Comparison of ENCODE assay signal across 17 cellular contexts in the genomic region with DNA sequence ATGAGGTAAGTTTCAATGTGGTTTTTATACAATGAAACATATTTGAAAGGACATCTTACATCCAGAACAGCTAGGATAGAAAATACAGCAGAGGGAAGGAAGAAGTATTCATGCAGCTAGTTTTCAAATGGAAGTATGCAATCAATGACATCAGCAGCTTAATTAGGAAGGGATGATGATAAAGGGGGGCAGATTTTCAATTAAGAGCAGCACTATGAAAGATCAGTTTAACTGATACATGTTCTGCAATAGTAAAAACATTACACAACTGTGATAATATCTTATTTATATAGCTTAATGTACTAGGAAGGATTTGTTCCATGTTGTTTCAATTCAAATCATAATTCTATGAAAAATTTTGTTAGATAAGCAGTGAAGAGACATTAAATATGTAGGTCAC.
DNase-seq lines count a peak whose midpoint lies in the region; ATAC-seq, FAIRE-seq and TF ChIP-seq lines count a peak whose summit lies in the region.
"Had no signal": no experiment of that assay in that cellular context is flagged by ENCODE, and none has a peak within 500 bp of the region (broad histone marks: within the 10 kb centered on the region; RNA-seq: fewer than 3 reads in every experiment).

No MANE protein-coding gene starts in this region.

- H4K20me1 ChIP-seq in SK-N-SH (ENCODE audit: insufficient read depth), result no peaks in the 10 kb centered on the region
- H4K20me1 ChIP-seq: BLaER1 had no signal

- H3K27ac ChIP-seq in A549 (no peak overlapping the region), HEK293 (ENCODE audit: extremely low read depth, low read depth, low read length) (no peak overlapping the region), SK-N-SH (ENCODE audit: low read depth in 2 of 2, low read length in 1 of 2) (peak overlapping the region; percentile 14 to 34; a peak in 2 of 4 replicates), thymus (ENCODE audit: low read depth) (peak overlapping the region; percentile 18)
- H3K27ac ChIP-seq: 22Rv1, BLaER1 had no signal

- no peak overlapping the region for H3K9ac ChIP-seq in SK-N-SH
- H3K9ac ChIP-seq: BLaER1 had no signal

- H3K4me1 Mint-ChIP-seq in activated CD8-positive, alpha-beta T cell treated with anti-CD3 and anti-CD28 coated beads for 36 hours (ENCODE audit: low read depth), result peaks cover 10% of the 10 kb centered on the region
- H3K4me1 Mint-ChIP-seq: CD14-positive monocyte had no signal

- no peaks in the 10 kb centered on the region for H3K79me2 ChIP-seq in SK-N-SH (ENCODE audit: insufficient read depth)

- CTCF ChIA-PET in A549 (lab: Yijun Ruan, JAX) (interaction anchor here (0.5 kb wide), 1 partner anchor 616 kb away, joined by 3 read pairs; no protein-coding TSS in a partner anchor), HEK293 (lab: Yijun Ruan, JAX) (interaction anchor here (0.6 to 0.7 kb wide), 2 partner anchors 12 to 13 kb away, joined by 4 to 7 read pairs; no protein-coding TSS in a partner anchor), SK-N-SH (lab: Yijun Ruan, JAX) (interaction anchor here (1.0 to 1.7 kb wide), 4 partner anchors 15 to 107 kb away, joined by 3 to 7 read pairs (median 4); no protein-coding TSS in a partner anchor)
- CTCF ChIA-PET in activated CD8-positive, alpha-beta T cell treated with anti-CD3 and anti-CD28 coated beads for 36 hours (lab: Charles Lee), result interaction anchor here (1.5 kb wide), 1 partner anchor 98 kb away, joined by 3 read pairs; a partner anchor contains a TSS

- peaks cover 34% of the 10 kb centered on the region for H3F3A ChIP-seq in SK-N-SH (replicated peaks; ENCODE audit: insufficient read depth)

- H3K4me2 ChIP-seq in A549, result peak overlapping the region; percentile 0; the same call in 1 of the 3 replicates
- H3K4me2 ChIP-seq in SK-N-SH, result no peak overlapping the region
- H3K4me2 ChIP-seq: BLaER1 had no signal

- TF ChIP-seq CTCF in A549 (IDR thresholded peaks at IDR 0.05), result no peak
- TF ChIP-seq CTCF in HEK293 (tag by site-specific recombination; IDR thresholded peaks at IDR 0.05), result no peak
- no peak for TF ChIP-seq CTCF in SK-N-SH (IDR thresholded peaks at IDR 0.05)
- no peak for TF ChIP-seq CTCF in activated CD8-positive, alpha-beta T cell treated with anti-CD3 and anti-CD28 coated beads for 36 hours (IDR thresholded peaks at IDR 0.05)

- H3K4me3 ChIP-seq in A549, result no peak overlapping the region
- no peak overlapping the region for H3K4me3 ChIP-seq in HEK293 (ENCODE audit: low read depth, low read length)
- H3K4me3 ChIP-seq in SK-N-SH (ENCODE audit: low read depth in 2 of 2, low read length in 1 of 2), result no peak overlapping the region
- H3K4me3 ChIP-seq in thymus (ENCODE audit: low read length), result no peak overlapping the region
- H3K4me3 ChIP-seq: BLaER1, GM12878 had no signal

- no peak for ATAC-seq in A549
- no peak for ATAC-seq in activated CD8-positive, alpha-beta T cell treated with anti-CD3 and anti-CD28 coated beads for 36 hours
- ATAC-seq: GM12878, HepG2 had no signal

- H3K9me3 Mint-ChIP-seq in activated CD8-positive, alpha-beta T cell treated with anti-CD3 and anti-CD28 coated beads for 36 hours, result no peaks in the 10 kb centered on the region

- POLR2A ChIA-PET in A549 (lab: Yijun Ruan, JAX), result interaction anchor here (1.2 kb wide), 2 partner anchors 39 to 97 kb away, joined by 3 to 4 read pairs; a partner anchor contains a TSS
- POLR2A ChIA-PET in HEK293 (lab: Yijun Ruan, JAX), result interaction anchor here (1.9 kb wide), 1 partner anchor 36 kb away, joined by 5 read pairs; no protein-coding TSS in a partner anchor
- POLR2A ChIA-PET in SK-N-SH (lab: Yijun Ruan, JAX), result no interaction called here
- POLR2A ChIA-PET in activated CD8-positive, alpha-beta T cell treated with anti-CD3 and anti-CD28 coated beads for 36 hours (lab: Charles Lee), result interaction anchor here (0.9 kb wide), 1 partner anchor 107 kb away, joined by 3 read pairs; no protein-coding TSS in a partner anchor

- DNase-seq in A549 (ENCODE audit: low read depth in 1 of 2, low spot score in 1 of 2) (no peak), SK-N-SH (peak; percentile 69), NK-92 (lab: John Stamatoyannopoulos, UW; ENCODE audit: unreplicated experiment) (no peak), Kasumi-1 (lab: John Stamatoyannopoulos, UW) (no peak)
- DNase-seq in activated CD8-positive, alpha-beta T cell treated with anti-CD3 and anti-CD28 coated beads for 36 hours, result no peak
- DNase-seq: Calu3; CD4-positive, alpha-beta memory T cell; DMS79 treated with DMSO at 0.1 percent for 48 hours; H9 had no signal

- no peak overlapping the region for H2AFZ ChIP-seq in SK-N-SH (ENCODE audit: low read depth)

- H3K27me3 Mint-ChIP-seq in activated CD8-positive, alpha-beta T cell treated with anti-CD3 and anti-CD28 coated beads for 36 hours, result no peaks in the 10 kb centered on the region

- no peak overlapping the region for H3K4me3 Mint-ChIP-seq in activated CD8-positive, alpha-beta T cell treated with anti-CD3 and anti-CD28 coated beads for 36 hours
- H3K4me3 Mint-ChIP-seq: CD14-positive monocyte; CD4-positive, alpha-beta memory T cell; H9 had no signal

- no peak for TF ChIP-seq RAD21 in A549 (conservative IDR thresholded peaks at IDR 0.05 in 1 of 2, IDR thresholded peaks at IDR 0.05 in 1 of 2)
- no peak for TF ChIP-seq RAD21 in SK-N-SH (IDR thresholded peaks at IDR 0.05; ENCODE audit: low read length)

- H3K27me3 ChIP-seq in SK-N-SH (ENCODE audit: insufficient read depth) (no peaks in the 10 kb centered on the region), thymus (ENCODE audit: control insufficient read depth, insufficient read depth) (no peaks in the 10 kb centered on the region)
- H3K27me3 ChIP-seq: BLaER1 had no signal

- TF ChIP-seq POLR2A in A549 (IDR thresholded peaks at IDR 0.05; ENCODE audit: low read length), result no peak

- intact Hi-C loops in activated CD8-positive, alpha-beta T cell treated with anti-CD3 and anti-CD28 coated beads for 36 hours (cut with micrococcal nuclease), result no loop called here

- peaks cover 13% of the 10 kb centered on the region; the same call in 2 of the 3 replicates for H3K4me1 ChIP-seq in A549
- H3K4me1 ChIP-seq in HEK293 (ENCODE audit: control insufficient read depth, insufficient read depth, low read length), result 0 out of 2 replicates have a peak, but pooled peaks cover 2% of the 10 kb centered on the region
- H3K4me1 ChIP-seq in SK-N-SH (ENCODE audit: control insufficient read depth in 1 of 2, insufficient read depth in 2 of 2, low read depth in 1 of 2, low read length in 1 of 2), result no peaks in the 10 kb centered on the region; a peak in 1 of 4 replicates
- peaks cover 11% of the 10 kb centered on the region for H3K4me1 ChIP-seq in thymus (ENCODE audit: control insufficient read depth, insufficient read depth, low read length)

- H3K36me3 ChIP-seq in HEK293 (ENCODE audit: control insufficient read depth in 2 of 2, insufficient read depth in 1 of 2, low read length in 2 of 2), result no peaks in the 10 kb centered on the region
- H3K36me3 ChIP-seq in SK-N-SH (replicated peaks in 1 of 2; ENCODE audit: control insufficient read depth in 1 of 2, insufficient read depth in 2 of 2, low read length in 1 of 2), result no peaks in the 10 kb centered on the region
- no peaks in the 10 kb centered on the region for H3K36me3 ChIP-seq in thymus (ENCODE audit: control insufficient read depth, insufficient read depth)
- H3K36me3 ChIP-seq: BLaER1 had no signal

- TF ChIP-seq EP300 in A549 (IDR thresholded peaks at IDR 0.05), result no peak
- peak in 1 of 2 experiments; percentile 68; a peak in 1 of 4 replicates for TF ChIP-seq EP300 in SK-N-SH (IDR thresholded peaks at IDR 0.05; ENCODE audit: borderline replicate concordance in 1 of 2, low read depth in 1 of 2, low read length in 1 of 2)

- peak; percentile 76 for FAIRE-seq in A549 (lab: Jason Lieb, UNC)
- FAIRE-seq: GM12878, H1, HepG2 had no signal

- H3K9me3 ChIP-seq in A549, result no peaks in the 10 kb centered on the region
- H3K9me3 ChIP-seq in HEK293 (ENCODE audit: control insufficient read depth, insufficient read depth, low read depth, low read length), result no peaks in the 10 kb centered on the region
- H3K9me3 ChIP-seq in SK-N-SH, result no peaks in the 10 kb centered on the region
- no peaks in the 10 kb centered on the region for H3K9me3 ChIP-seq in thymus (ENCODE audit: control insufficient read depth)

- no peaks in the 10 kb centered on the region for H3K9me2 ChIP-seq in SK-N-SH

- H3K36me3 Mint-ChIP-seq in activated CD8-positive, alpha-beta T cell treated with anti-CD3 and anti-CD28 coated beads for 36 hours (ENCODE audit: low read depth), result no peaks in the 10 kb centered on the region
- H3K36me3 Mint-ChIP-seq: CD14-positive monocyte; CD4-positive, alpha-beta memory T cell had no signal

- H3K27ac Mint-ChIP-seq in activated CD8-positive, alpha-beta T cell treated with anti-CD3 and anti-CD28 coated beads for 36 hours, result no peak overlapping the region
- H3K27ac Mint-ChIP-seq: CD14-positive monocyte, H9 had no signal

TF ChIP-seq in A549, 52 proteins besides CTCF, POLR2A, EP300 and RAD21 (continues in another document):
- TF ChIP-seq MYC (IDR thresholded peaks at IDR 0.05; ENCODE audit: borderline replicate concordance, low read length), result no peak
- TF ChIP-seq ZC3H11A (IDR thresholded peaks at IDR 0.05), result no peak
- no peak for TF ChIP-seq TP53 (CRISPR knock-in tag; IDR thresholded peaks at IDR 0.05)
- TF ChIP-seq JUNB (IDR thresholded peaks at IDR 0.05), result no peak
- TF ChIP-seq HOXB13 (CRISPR knock-in tag; IDR thresholded peaks at IDR 0.05; ENCODE audit: low read depth), result no peak

TF ChIP-seq in HEK293, 187 proteins besides CTCF, POLR2A, EP300 and RAD21 (continues in another document):
- TF ChIP-seq ZNF629 (tag by site-specific recombination; IDR thresholded peaks at IDR 0.05) (0 out of 2 replicates have a peak, but pooled peaks have one; percentile 13), ZNF354C (tag by site-specific recombination; IDR thresholded peaks at IDR 0.05; ENCODE audit: borderline replicate concordance, low read depth) (no peak), ZNF791 (tag by site-specific recombination; IDR thresholded peaks at IDR 0.05) (no peak)

TF ChIP-seq in SK-N-SH, 30 proteins besides CTCF, POLR2A, EP300 and RAD21 (continues in another document):
- TF ChIP-seq FOSL2 (IDR thresholded peaks at IDR 0.05; ENCODE audit: borderline replicate concordance, low read depth), result no peak
- TF ChIP-seq EZH2phosphoT487 (IDR thresholded peaks at IDR 0.05; ENCODE audit: borderline replicate concordance, low read depth), result no peak
- TF ChIP-seq FOXJ3 (CRISPR knock-in tag; IDR thresholded peaks at IDR 0.05), result no peak
- no peak for TF ChIP-seq RXRA (IDR thresholded peaks at IDR 0.05; ENCODE audit: borderline replicate concordance, low read depth)
- TF ChIP-seq CHD2 (IDR thresholded peaks at IDR 0.05; ENCODE audit: low read length, partially characterized antibody), result peak; percentile 13
- TF ChIP-seq TEAD4 (IDR thresholded peaks at IDR 0.05; ENCODE audit: borderline replicate concordance, insufficient read depth), result peak; percentile 39; the same call in 1 of the 2 replicates
- TF ChIP-seq TCF12 (IDR thresholded peaks at IDR 0.05), result peak; percentile 31; the same call in 1 of the 2 replicates
- TF ChIP-seq GABPA (IDR thresholded peaks at IDR 0.05; ENCODE audit: low read depth), result no peak

Comparison
In these comparisons a context has a peak if more than half of its experiments do, and no peak if none do; other contexts are left out.
1. H3K27ac ChIP-seq: peak in SK-N-SH (2 of 2) and thymus (single experiment); none in A549 (0 of 2) and HEK293 (single experiment).